13 cellular contexts compared by ENCODE assay signal in the genomic region with DNA sequence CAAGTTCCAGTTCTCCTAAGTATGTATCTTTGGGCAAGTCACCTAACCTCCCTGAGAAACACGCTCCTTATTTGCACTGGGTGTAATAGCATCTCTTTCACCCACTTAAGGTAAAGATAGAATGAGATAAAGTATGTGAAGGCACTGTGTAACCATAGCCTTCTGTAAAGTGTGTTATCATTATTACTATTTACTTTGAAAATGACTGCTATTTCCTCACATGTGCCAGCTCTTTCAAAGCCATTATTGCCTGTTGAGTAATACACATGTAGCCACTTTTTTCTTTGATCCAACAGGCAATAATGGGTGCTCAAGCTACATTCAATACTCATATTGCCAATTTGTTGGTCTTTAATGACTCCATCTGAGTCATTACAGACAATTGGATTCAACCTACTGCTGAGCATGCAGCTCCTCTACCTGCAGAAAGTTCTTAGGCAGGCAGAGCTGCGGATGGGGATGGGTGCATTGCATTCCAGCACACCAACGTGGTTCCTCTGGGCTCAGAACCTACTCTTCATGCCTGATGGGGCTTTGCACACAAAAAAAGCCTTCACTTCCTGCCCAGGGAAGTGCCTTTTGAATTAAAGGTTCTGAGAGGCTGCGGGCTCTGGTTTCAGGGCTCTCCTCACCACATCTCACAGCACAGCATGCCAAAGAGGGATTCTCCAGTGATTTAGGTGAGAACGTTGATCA. TPM values are rescaled to one million over a fixed set of nuclear protein-coding genes. Genes with fewer than 3 reads are reported as not detected.
"Had no signal": no experiment of that assay in that cellular context is flagged by ENCODE, and none has a peak within 500 bp of the region (broad histone marks: within the 10 kb centered on the region; RNA-seq: fewer than 3 reads in every experiment).

No MANE protein-coding gene starts in this region.

- H3K4me1 ChIP-seq: esophagus squamous epithelium, heart left ventricle, vagina had no signal

- H3K9me3 ChIP-seq: esophagus squamous epithelium, vagina had no signal

- H3K27ac ChIP-seq: esophagus squamous epithelium, heart left ventricle, vagina had no signal

- DNase-seq: activated CD4-positive, alpha-beta T cell treated with anti-CD3 and anti-CD28 coated beads, Interleukin-2, amount 50 U/mL, for 4 hours; activated CD4-positive, CD25-positive, alpha-beta regulatory T cell treated with anti-CD3 and anti-CD28 coated beads, Interleukin-2, amount 50 U/mL, for 72 hours; activated gamma-delta T cell; activated T-cell treated with anti-CD3 and anti-CD28 coated beads, Interleukin-2, amount 50 U/mL, for 4 hours; esophagus squamous epithelium; foreskin fibroblast; heart left ventricle; retina; stimulated activated CD4-positive, alpha-beta T cell treated with anti-CD3 and anti-CD28 coated beads, Interleukin-15, amount 100 ng/mL, for 24 hours; stimulated activated CD4-positive, alpha-beta T cell treated with anti-CD3 and anti-CD28 coated beads, Interleukin-4, amount 100 ng/mL, for 24 hours; stimulated activated naive CD8-positive, alpha-beta T cell treated with anti-CD3 and anti-CD28 coated beads, Interleukin-15, amount 100 ng/mL, for 72 hours had no signal

- H3K4me3 ChIP-seq: esophagus squamous epithelium, heart left ventricle, vagina had no signal

- H3K27me3 ChIP-seq: esophagus squamous epithelium, vagina had no signal

- H3K36me3 ChIP-seq: esophagus squamous epithelium, heart left ventricle, vagina had no signal

- ATAC-seq: activated T-cell treated with anti-CD3 and anti-CD28 coated beads, Interleukin-2, amount 50 U/mL, for 4 hours; heart left ventricle; stimulated activated naive CD8-positive, alpha-beta T cell treated with anti-CD3 and anti-CD28 coated beads, Interleukin-15, amount 100 ng/mL, for 72 hours had no signal

RNA-seq across cellular contexts. Expression of gene PTCHD1, which starts 9.7 kb away (rescaled TPM):
- total RNA-seq: activated T-cell treated with anti-CD3 and anti-CD28 coated beads, Interleukin-2, amount 50 U/mL, for 4 hours; T-helper 2 cell treated with Interferon-gamma antibody and Interleukin-4, amounts not matched to agents 100 ng/mL and 5 ng/mL, for 36 hours had no signal
